Comparison of ENCODE assay signal across 1 cellular context in genomic region chr10:22436893-22437619, GRCh38.
TF ChIP-seq lines count a peak whose summit lies in the region.

No MANE protein-coding gene starts in this region.

TF ChIP-seq in HCT116, 20 proteins besides CTCF, POLR2A, EP300 and RAD21 (continued from another document):
- TF ChIP-seq REST (IDR thresholded peaks at IDR 0.05; ENCODE audit: low read depth): no peak
